Comparison of ENCODE assay signal across 15 cellular contexts in the genomic region with DNA sequence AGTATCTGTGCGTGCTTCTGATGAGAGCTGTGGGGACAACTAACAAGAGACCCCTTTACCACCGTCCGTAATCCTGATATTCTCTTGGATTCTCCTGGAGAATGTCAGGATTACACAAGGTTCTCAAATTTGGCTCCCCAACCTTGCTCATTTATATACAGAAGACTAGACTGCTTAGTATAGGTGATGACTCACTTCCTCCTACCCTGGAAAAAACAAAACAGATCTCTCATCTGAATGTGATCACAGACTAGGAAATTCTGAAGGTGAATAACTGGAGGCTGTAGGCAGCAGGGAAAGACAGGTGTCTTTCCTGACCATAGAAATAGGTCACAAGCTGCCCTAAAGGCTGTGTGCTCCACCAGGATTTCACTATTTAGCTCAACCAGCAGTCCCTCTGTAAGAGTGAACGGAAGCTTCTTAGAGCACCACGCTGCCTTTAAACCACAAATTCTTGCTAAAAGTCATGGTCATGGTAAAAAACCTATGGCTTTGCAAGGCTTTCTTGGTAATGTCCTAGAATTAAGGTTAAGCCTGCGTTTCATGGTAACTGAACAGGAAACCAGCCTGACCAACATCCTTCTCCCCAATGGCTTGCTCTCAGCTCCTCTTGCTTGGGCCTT. TPM values are rescaled to one million over a fixed set of nuclear protein-coding genes. Genes with fewer than 3 reads are reported as not detected.
DNase-seq lines count a peak whose midpoint lies in the region; ATAC-seq and TF ChIP-seq lines count a peak whose summit lies in the region.
"Not testable (repeated sequence)": the region's sequence is repeated elsewhere in the genome, so short reads cannot be mapped to it uniquely, and the experiment has no call there.
"Had no signal": no experiment of that assay in that cellular context is flagged by ENCODE, and none has a peak within 500 bp of the region (broad histone marks: within the 10 kb centered on the region; RNA-seq: fewer than 3 reads in every experiment).

No MANE protein-coding gene starts in this region.

- H3K36me3 ChIP-seq in CD4-positive, CD25-positive, alpha-beta regulatory T cell (ENCODE audit: control insufficient read depth, insufficient read depth, low read length); PC-3 (ENCODE audit: low read depth, low read length): not testable (repeated sequence)

- BruUV-seq in PC-3 (replicated peaks; lab: Mats Ljungman, UMichigan) = not testable (repeated sequence)

- H3K9me3 ChIP-seq in CD4-positive, CD25-positive, alpha-beta regulatory T cell (ENCODE audit: control insufficient read depth in 2 of 2, low read length in 2 of 2); PC-3 (ENCODE audit: low read length): not testable (repeated sequence)

- H3K4me3 Mint-ChIP-seq in CD4-positive, CD25-positive, alpha-beta regulatory T cell; activated CD4-positive, alpha-beta T cell treated with anti-CD3 and anti-CD28 coated beads for 36 hours; activated CD8-positive, alpha-beta memory T cell treated with anti-CD3 and anti-CD28 coated beads, Interleukin-2, amount 10 ng/mL, durations not matched to agents 7 days and 5 days; activated naive CD8-positive, alpha-beta T cell treated with anti-CD3 and anti-CD28 coated beads, Interleukin-2, amount 50 U/mL, for 24 hours; natural killer cell treated with Interleukin-12 subunit alpha and Interleukin-12 subunit beta and Interleukin-15 and Interleukin-18, amount 100 ng/mL, for 72 hours: not testable (repeated sequence)

- H3K27me3 ChIP-seq in CD4-positive, CD25-positive, alpha-beta regulatory T cell (ENCODE audit: control insufficient read depth, insufficient read depth, low read length); PC-3 (ENCODE audit: low read length): not testable (repeated sequence)

- H3K27ac ChIP-seq in CD4-positive, CD25-positive, alpha-beta regulatory T cell (ENCODE audit: insufficient read depth, low read length, poor library complexity, severe bottlenecking); PC-3 (ENCODE audit: low read length): not testable (repeated sequence)

- H3K4me1 ChIP-seq in CD4-positive, CD25-positive, alpha-beta regulatory T cell (ENCODE audit: control insufficient read depth, insufficient read depth, low read length, poor library complexity, severe bottlenecking); PC-3 (ENCODE audit: insufficient read depth, low read length): not testable (repeated sequence)

- H4K20me1 ChIP-seq in PC-3 (ENCODE audit: low read length) = not testable (repeated sequence)

- H3K4me2 ChIP-seq in PC-3 (ENCODE audit: low read length) = not testable (repeated sequence)

- not testable (repeated sequence) for H3K27me3 Mint-ChIP-seq in CD4-positive, CD25-positive, alpha-beta regulatory T cell; activated CD4-positive, alpha-beta T cell treated with anti-CD3 and anti-CD28 coated beads for 36 hours; activated CD8-positive, alpha-beta memory T cell treated with anti-CD3 and anti-CD28 coated beads, Interleukin-2, amount 10 ng/mL, durations not matched to agents 7 days and 5 days; activated naive CD8-positive, alpha-beta T cell treated with anti-CD3 and anti-CD28 coated beads, Interleukin-2, amount 50 U/mL, for 24 hours; natural killer cell treated with Interleukin-12 subunit alpha and Interleukin-12 subunit beta and Interleukin-15 and Interleukin-18, amount 100 ng/mL, for 72 hours

- not testable (repeated sequence) for H3K27ac Mint-ChIP-seq in CD4-positive, CD25-positive, alpha-beta regulatory T cell; activated CD4-positive, alpha-beta T cell treated with anti-CD3 and anti-CD28 coated beads for 36 hours; activated CD8-positive, alpha-beta memory T cell treated with anti-CD3 and anti-CD28 coated beads, Interleukin-2, amount 10 ng/mL, durations not matched to agents 7 days and 5 days; activated naive CD8-positive, alpha-beta T cell treated with anti-CD3 and anti-CD28 coated beads, Interleukin-2, amount 50 U/mL, for 24 hours; natural killer cell treated with Interleukin-12 subunit alpha and Interleukin-12 subunit beta and Interleukin-15 and Interleukin-18, amount 100 ng/mL, for 72 hours

- not testable (repeated sequence) for H3K36me3 Mint-ChIP-seq in CD4-positive, CD25-positive, alpha-beta regulatory T cell; activated CD4-positive, alpha-beta T cell treated with anti-CD3 and anti-CD28 coated beads for 36 hours (ENCODE audit: low read depth); activated CD8-positive, alpha-beta memory T cell treated with anti-CD3 and anti-CD28 coated beads, Interleukin-2, amount 10 ng/mL, durations not matched to agents 7 days and 5 days; activated naive CD8-positive, alpha-beta T cell treated with anti-CD3 and anti-CD28 coated beads, Interleukin-2, amount 50 U/mL, for 24 hours (ENCODE audit: low read depth); natural killer cell treated with Interleukin-12 subunit alpha and Interleukin-12 subunit beta and Interleukin-15 and Interleukin-18, amount 100 ng/mL, for 72 hours

- POLR2A ChIA-PET in PC-3 (lab: Charles Lee; ENCODE audit: unreplicated experiment); activated CD4-positive, alpha-beta T cell treated with anti-CD3 and anti-CD28 coated beads for 36 hours (lab: Charles Lee): not testable (repeated sequence)

- peak; percentile 69 to 82 for ATAC-seq in CD4-positive, CD25-positive, alpha-beta regulatory T cell (ENCODE audit: low read depth in 2 of 2)
- ATAC-seq in GM21528 (IDR thresholded peaks at IDR 0.05; ENCODE audit: low FRiP score, unreplicated experiment) (peak; percentile 71), PC-3 (peak; percentile 50)
- ATAC-seq in activated CD4-positive, alpha-beta T cell treated with anti-CD3 and anti-CD28 coated beads for 36 hours = peak; percentile 95
- ATAC-seq in activated CD8-positive, alpha-beta memory T cell treated with anti-CD3 and anti-CD28 coated beads, Interleukin-2, amount 10 ng/mL, durations not matched to agents 7 days and 5 days = peak; percentile 93
- ATAC-seq in activated naive CD8-positive, alpha-beta T cell treated with anti-CD3 and anti-CD28 coated beads, Interleukin-2, amount 50 U/mL, for 24 hours = peak; percentile 98
- ATAC-seq in natural killer cell treated with Interleukin-12 subunit alpha and Interleukin-12 subunit beta and Interleukin-15 and Interleukin-18, amount 100 ng/mL, for 72 hours = peak; percentile 95
- peak; percentile 97 for ATAC-seq in stimulated activated naive CD8-positive, alpha-beta T cell treated with anti-CD3 and anti-CD28 coated beads, Interleukin-15, Interleukin-2, amounts not matched to agents 100 U/mL and 50 U/mL, for 24 hours

- peak in 1 of 3 donors; percentile 5 for DNase-seq in CD4-positive, CD25-positive, alpha-beta regulatory T cell
- DNase-seq in PC-3; activated CD4-positive, alpha-beta T cell treated with anti-CD3 and anti-CD28 coated beads for 36 hours; activated naive CD8-positive, alpha-beta T cell treated with anti-CD3 and anti-CD28 coated beads, Interleukin-2, amount 50 U/mL, for 24 hours; stimulated activated naive CD8-positive, alpha-beta T cell treated with anti-CD3 and anti-CD28 coated beads, Interleukin-15, Interleukin-2, amounts not matched to agents 100 U/mL and 50 U/mL, for 24 hours: not testable (repeated sequence)
- DNase-seq in activated CD8-positive, alpha-beta memory T cell treated with anti-CD3 and anti-CD28 coated beads, Interleukin-2, amount 10 ng/mL, durations not matched to agents 7 days and 5 days = peak; percentile 50
- DNase-seq in natural killer cell treated with Interleukin-12 subunit alpha and Interleukin-12 subunit beta and Interleukin-15 and Interleukin-18, amount 100 ng/mL, for 72 hours (ENCODE audit: low spot score) = peak; percentile 62

- intact Hi-C loops in PC-3 (cut with micrococcal nuclease); activated CD4-positive, alpha-beta T cell treated with anti-CD3 and anti-CD28 coated beads for 36 hours (cut with DNase I, micrococcal nuclease): not testable (repeated sequence)

- H3K9me3 Mint-ChIP-seq in CD4-positive, CD25-positive, alpha-beta regulatory T cell; activated CD4-positive, alpha-beta T cell treated with anti-CD3 and anti-CD28 coated beads for 36 hours (ENCODE audit: low read depth); activated CD8-positive, alpha-beta memory T cell treated with anti-CD3 and anti-CD28 coated beads, Interleukin-2, amount 10 ng/mL, durations not matched to agents 7 days and 5 days (ENCODE audit: low read depth); activated naive CD8-positive, alpha-beta T cell treated with anti-CD3 and anti-CD28 coated beads, Interleukin-2, amount 50 U/mL, for 24 hours; natural killer cell treated with Interleukin-12 subunit alpha and Interleukin-12 subunit beta and Interleukin-15 and Interleukin-18, amount 100 ng/mL, for 72 hours: not testable (repeated sequence)

- not testable (repeated sequence) for H3K4me1 Mint-ChIP-seq in CD4-positive, CD25-positive, alpha-beta regulatory T cell; activated CD4-positive, alpha-beta T cell treated with anti-CD3 and anti-CD28 coated beads for 36 hours; activated CD8-positive, alpha-beta memory T cell treated with anti-CD3 and anti-CD28 coated beads, Interleukin-2, amount 10 ng/mL, durations not matched to agents 7 days and 5 days; activated naive CD8-positive, alpha-beta T cell treated with anti-CD3 and anti-CD28 coated beads, Interleukin-2, amount 50 U/mL, for 24 hours; natural killer cell treated with Interleukin-12 subunit alpha and Interleukin-12 subunit beta and Interleukin-15 and Interleukin-18, amount 100 ng/mL, for 72 hours (ENCODE audit: low read depth in 2 of 2)

- not testable (repeated sequence) for TF ChIP-seq CTCF in PC-3 (conservative IDR thresholded peaks at IDR 0.05; ENCODE audit: low read depth, low read length)

- not testable (repeated sequence) for H3K4me3 ChIP-seq in CD4-positive, CD25-positive, alpha-beta regulatory T cell (ENCODE audit: low read depth, low read length); PC-3 (ENCODE audit: low read length)

- not testable (repeated sequence) for H3F3A ChIP-seq in PC-3 (ENCODE audit: low read length, unreplicated experiment)

- H3K79me2 ChIP-seq in PC-3 (ENCODE audit: low read length) = not testable (repeated sequence)

- not testable (repeated sequence) for H3K9me2 ChIP-seq in PC-3 (replicated peaks; ENCODE audit: low read length)

- H2AFZ ChIP-seq in PC-3 (ENCODE audit: low read length) = not testable (repeated sequence)

- H3K9ac ChIP-seq in PC-3 (ENCODE audit: low read length) = not testable (repeated sequence)

- CTCF ChIA-PET in PC-3 (lab: Charles Lee); activated CD4-positive, alpha-beta T cell treated with anti-CD3 and anti-CD28 coated beads for 36 hours (lab: Charles Lee); activated CD8-positive, alpha-beta memory T cell treated with anti-CD3 and anti-CD28 coated beads, Interleukin-2, amount 10 ng/mL, durations not matched to agents 7 days and 5 days (lab: Charles Lee): not testable (repeated sequence)

RNA-seq across cellular contexts. Expression of gene LPCAT4, which starts 30.8 kb away (rescaled TPM):
- 83.2 TPM for total RNA-seq in CD4-positive, CD25-positive, alpha-beta regulatory T cell
- 10 to 100 TPM; 13.2 to 15.4 (median 14.7) TPM for polyA plus RNA-seq in CD4-positive, CD25-positive, alpha-beta regulatory T cell
- 37.0 and 38.2 TPM in 2 replicates for total RNA-seq in PC-3 (2014; rRNA removed)
- 10 to 100 TPM; 44.4 to 52.7 TPM for total RNA-seq in activated CD4-positive, alpha-beta T cell treated with anti-CD3 and anti-CD28 coated beads for 36 hours
- total RNA-seq in activated CD8-positive, alpha-beta memory T cell treated with anti-CD3 and anti-CD28 coated beads, Interleukin-2, amount 10 ng/mL, durations not matched to agents 7 days and 5 days = 100 to 1,000 TPM; 126 to 128 TPM
- total RNA-seq in natural killer cell treated with Interleukin-12 subunit alpha and Interleukin-12 subunit beta and Interleukin-15 and Interleukin-18, amount 100 ng/mL, for 72 hours = 10 to 100 TPM; 46.8 to 96.5 TPM

RNA-seq across cellular contexts. Expression of gene GOLGA8A, which starts 39.9 kb away (rescaled TPM):
- 234 TPM for total RNA-seq in CD4-positive, CD25-positive, alpha-beta regulatory T cell
- polyA plus RNA-seq in CD4-positive, CD25-positive, alpha-beta regulatory T cell = 1 to 10 TPM; 2.8 to 4.6 (median 4.6) TPM
- 25.3 and 37.3 TPM in 2 replicates for total RNA-seq in PC-3 (2014; rRNA removed)
- 100 to 1,000 TPM; 147 to 165 TPM for total RNA-seq in activated CD4-positive, alpha-beta T cell treated with anti-CD3 and anti-CD28 coated beads for 36 hours
- 100 to 1,000 TPM; 224 to 256 TPM for total RNA-seq in activated CD8-positive, alpha-beta memory T cell treated with anti-CD3 and anti-CD28 coated beads, Interleukin-2, amount 10 ng/mL, durations not matched to agents 7 days and 5 days
- 100 to 1,000 TPM; 228 to 360 TPM for total RNA-seq in natural killer cell treated with Interleukin-12 subunit alpha and Interleukin-12 subunit beta and Interleukin-15 and Interleukin-18, amount 100 ng/mL, for 72 hours

RNA-seq across cellular contexts. Expression of gene NUTM1, which starts 54.6 kb away (rescaled TPM):
- total RNA-seq in CD4-positive, CD25-positive, alpha-beta regulatory T cell = not detected
- polyA plus RNA-seq in CD4-positive, CD25-positive, alpha-beta regulatory T cell = not detected
- total RNA-seq in PC-3 (2014; rRNA removed) = 0.04 TPM in 1 of 2 replicates, not detected in the other
- not detected for total RNA-seq in activated CD4-positive, alpha-beta T cell treated with anti-CD3 and anti-CD28 coated beads for 36 hours
- total RNA-seq in activated CD8-positive, alpha-beta memory T cell treated with anti-CD3 and anti-CD28 coated beads, Interleukin-2, amount 10 ng/mL, durations not matched to agents 7 days and 5 days = not detected
- total RNA-seq in natural killer cell treated with Interleukin-12 subunit alpha and Interleukin-12 subunit beta and Interleukin-15 and Interleukin-18, amount 100 ng/mL, for 72 hours = not detected
- total RNA-seq: HepG2, HFFc6, HT-29, OCI-LY7, Right ventricle myocardium inferior, SJSA1 had no signal
- polyA plus RNA-seq: AG04450, HepG2 had no signal

RNA-seq across cellular contexts. Expression of gene NOP10, which starts 54.8 kb away (rescaled TPM):
- total RNA-seq in CD4-positive, CD25-positive, alpha-beta regulatory T cell = 54.1 TPM
- 100 to 1,000 TPM; 421 to 504 (median 464) TPM for polyA plus RNA-seq in CD4-positive, CD25-positive, alpha-beta regulatory T cell
- 291 and 323 TPM in 2 replicates for total RNA-seq in PC-3 (2014; rRNA removed)
- total RNA-seq in activated CD4-positive, alpha-beta T cell treated with anti-CD3 and anti-CD28 coated beads for 36 hours = 100 to 1,000 TPM; 217 to 313 TPM
- 100 to 1,000 TPM; 166 to 249 TPM for total RNA-seq in activated CD8-positive, alpha-beta memory T cell treated with anti-CD3 and anti-CD28 coated beads, Interleukin-2, amount 10 ng/mL, durations not matched to agents 7 days and 5 days
- total RNA-seq in natural killer cell treated with Interleukin-12 subunit alpha and Interleukin-12 subunit beta and Interleukin-15 and Interleukin-18, amount 100 ng/mL, for 72 hours = 100 to 1,000 TPM; 196 to 250 TPM
